Comparison of ENCODE assay signal across 1 cellular context in the genomic region with DNA sequence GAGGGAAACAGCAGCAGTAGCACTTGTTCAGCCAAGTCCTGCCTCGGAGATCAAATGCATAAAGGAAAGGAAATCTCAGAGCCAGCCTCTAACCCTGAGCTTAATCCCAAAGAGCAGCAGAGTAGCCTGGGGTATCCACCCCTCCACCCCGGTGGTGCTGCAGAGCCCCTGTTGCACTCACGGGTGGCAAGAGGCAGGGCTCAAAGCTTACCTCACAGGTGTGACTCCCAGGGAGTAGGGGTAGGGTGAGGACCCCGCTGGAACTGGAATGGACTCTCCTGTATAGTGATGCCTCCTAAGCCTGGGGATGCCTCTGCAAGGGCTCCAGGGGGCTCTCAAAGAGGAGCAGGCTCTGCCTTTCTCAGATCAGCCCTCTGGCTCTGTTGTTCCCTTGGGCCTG.
TF ChIP-seq lines count a peak whose summit lies in the region.

No MANE protein-coding gene starts in this region.

TF ChIP-seq in H1, 55 proteins besides CTCF, POLR2A, EP300 and RAD21 (continued from another document):
- TF ChIP-seq YY1 (IDR thresholded peaks at IDR 0.05; ENCODE audit: low read depth, low read length), result no peak
- no peak for TF ChIP-seq ZNF274 (IDR thresholded peaks at IDR 0.05; ENCODE audit: borderline replicate concordance, extremely low read depth, low read length)
- TF ChIP-seq SP4 (IDR thresholded peaks at IDR 0.05; ENCODE audit: low read length), result no peak
- TF ChIP-seq HDAC6 (IDR thresholded peaks at IDR 0.05; ENCODE audit: low read depth, low read length), result no peak
- TF ChIP-seq, protein P1, sequence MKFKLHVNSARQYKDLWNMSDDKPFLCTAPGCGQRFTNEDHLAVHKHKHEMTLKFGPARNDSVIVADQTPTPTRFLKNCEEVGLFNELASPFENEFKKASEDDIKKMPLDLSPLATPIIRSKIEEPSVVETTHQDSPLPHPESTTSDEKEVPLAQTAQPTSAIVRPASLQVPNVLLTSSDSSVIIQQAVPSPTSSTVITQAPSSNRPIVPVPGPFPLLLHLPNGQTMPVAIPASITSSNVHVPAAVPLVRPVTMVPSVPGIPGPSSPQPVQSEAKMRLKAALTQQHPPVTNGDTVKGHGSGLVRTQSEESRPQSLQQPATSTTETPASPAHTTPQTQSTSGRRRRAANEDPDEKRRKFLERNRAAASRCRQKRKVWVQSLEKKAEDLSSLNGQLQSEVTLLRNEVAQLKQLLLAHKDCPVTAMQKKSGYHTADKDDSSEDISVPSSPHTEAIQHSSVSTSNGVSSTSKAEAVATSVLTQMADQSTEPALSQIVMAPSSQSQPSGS (IDR thresholded peaks at IDR 0.05; ENCODE audit: low read length), result no peak
- TF ChIP-seq, protein P2, sequence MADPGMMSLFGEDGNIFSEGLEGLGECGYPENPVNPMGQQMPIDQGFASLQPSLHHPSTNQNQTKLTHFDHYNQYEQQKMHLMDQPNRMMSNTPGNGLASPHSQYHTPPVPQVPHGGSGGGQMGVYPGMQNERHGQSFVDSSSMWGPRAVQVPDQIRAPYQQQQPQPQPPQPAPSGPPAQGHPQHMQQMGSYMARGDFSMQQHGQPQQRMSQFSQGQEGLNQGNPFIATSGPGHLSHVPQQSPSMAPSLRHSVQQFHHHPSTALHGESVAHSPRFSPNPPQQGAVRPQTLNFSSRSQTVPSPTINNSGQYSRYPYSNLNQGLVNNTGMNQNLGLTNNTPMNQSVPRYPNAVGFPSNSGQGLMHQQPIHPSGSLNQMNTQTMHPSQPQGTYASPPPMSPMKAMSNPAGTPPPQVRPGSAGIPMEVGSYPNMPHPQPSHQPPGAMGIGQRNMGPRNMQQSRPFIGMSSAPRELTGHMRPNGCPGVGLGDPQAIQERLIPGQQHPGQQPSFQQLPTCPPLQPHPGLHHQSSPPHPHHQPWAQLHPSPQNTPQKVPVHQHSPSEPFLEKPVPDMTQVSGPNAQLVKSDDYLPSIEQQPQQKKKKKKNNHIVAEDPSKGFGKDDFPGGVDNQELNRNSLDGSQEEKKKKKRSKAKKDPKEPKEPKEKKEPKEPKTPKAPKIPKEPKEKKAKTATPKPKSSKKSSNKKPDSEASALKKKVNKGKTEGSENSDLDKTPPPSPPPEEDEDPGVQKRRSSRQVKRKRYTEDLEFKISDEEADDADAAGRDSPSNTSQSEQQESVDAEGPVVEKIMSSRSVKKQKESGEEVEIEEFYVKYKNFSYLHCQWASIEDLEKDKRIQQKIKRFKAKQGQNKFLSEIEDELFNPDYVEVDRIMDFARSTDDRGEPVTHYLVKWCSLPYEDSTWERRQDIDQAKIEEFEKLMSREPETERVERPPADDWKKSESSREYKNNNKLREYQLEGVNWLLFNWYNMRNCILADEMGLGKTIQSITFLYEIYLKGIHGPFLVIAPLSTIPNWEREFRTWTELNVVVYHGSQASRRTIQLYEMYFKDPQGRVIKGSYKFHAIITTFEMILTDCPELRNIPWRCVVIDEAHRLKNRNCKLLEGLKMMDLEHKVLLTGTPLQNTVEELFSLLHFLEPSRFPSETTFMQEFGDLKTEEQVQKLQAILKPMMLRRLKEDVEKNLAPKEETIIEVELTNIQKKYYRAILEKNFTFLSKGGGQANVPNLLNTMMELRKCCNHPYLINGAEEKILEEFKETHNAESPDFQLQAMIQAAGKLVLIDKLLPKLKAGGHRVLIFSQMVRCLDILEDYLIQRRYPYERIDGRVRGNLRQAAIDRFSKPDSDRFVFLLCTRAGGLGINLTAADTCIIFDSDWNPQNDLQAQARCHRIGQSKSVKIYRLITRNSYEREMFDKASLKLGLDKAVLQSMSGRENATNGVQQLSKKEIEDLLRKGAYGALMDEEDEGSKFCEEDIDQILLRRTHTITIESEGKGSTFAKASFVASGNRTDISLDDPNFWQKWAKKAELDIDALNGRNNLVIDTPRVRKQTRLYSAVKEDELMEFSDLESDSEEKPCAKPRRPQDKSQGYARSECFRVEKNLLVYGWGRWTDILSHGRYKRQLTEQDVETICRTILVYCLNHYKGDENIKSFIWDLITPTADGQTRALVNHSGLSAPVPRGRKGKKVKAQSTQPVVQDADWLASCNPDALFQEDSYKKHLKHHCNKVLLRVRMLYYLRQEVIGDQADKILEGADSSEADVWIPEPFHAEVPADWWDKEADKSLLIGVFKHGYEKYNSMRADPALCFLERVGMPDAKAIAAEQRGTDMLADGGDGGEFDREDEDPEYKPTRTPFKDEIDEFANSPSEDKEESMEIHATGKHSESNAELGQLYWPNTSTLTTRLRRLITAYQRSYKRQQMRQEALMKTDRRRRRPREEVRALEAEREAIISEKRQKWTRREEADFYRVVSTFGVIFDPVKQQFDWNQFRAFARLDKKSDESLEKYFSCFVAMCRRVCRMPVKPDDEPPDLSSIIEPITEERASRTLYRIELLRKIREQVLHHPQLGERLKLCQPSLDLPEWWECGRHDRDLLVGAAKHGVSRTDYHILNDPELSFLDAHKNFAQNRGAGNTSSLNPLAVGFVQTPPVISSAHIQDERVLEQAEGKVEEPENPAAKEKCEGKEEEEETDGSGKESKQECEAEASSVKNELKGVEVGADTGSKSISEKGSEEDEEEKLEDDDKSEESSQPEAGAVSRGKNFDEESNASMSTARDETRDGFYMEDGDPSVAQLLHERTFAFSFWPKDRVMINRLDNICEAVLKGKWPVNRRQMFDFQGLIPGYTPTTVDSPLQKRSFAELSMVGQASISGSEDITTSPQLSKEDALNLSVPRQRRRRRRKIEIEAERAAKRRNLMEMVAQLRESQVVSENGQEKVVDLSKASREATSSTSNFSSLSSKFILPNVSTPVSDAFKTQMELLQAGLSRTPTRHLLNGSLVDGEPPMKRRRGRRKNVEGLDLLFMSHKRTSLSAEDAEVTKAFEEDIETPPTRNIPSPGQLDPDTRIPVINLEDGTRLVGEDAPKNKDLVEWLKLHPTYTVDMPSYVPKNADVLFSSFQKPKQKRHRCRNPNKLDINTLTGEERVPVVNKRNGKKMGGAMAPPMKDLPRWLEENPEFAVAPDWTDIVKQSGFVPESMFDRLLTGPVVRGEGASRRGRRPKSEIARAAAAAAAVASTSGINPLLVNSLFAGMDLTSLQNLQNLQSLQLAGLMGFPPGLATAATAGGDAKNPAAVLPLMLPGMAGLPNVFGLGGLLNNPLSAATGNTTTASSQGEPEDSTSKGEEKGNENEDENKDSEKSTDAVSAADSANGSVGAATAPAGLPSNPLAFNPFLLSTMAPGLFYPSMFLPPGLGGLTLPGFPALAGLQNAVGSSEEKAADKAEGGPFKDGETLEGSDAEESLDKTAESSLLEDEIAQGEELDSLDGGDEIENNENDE (IDR thresholded peaks at IDR 0.05; ENCODE audit: insufficient replicate concordance, low read length), result no peak
- no peak for TF ChIP-seq SP2 (IDR thresholded peaks at IDR 0.05; ENCODE audit: low read length)
- no peak for TF ChIP-seq HDAC2 (IDR thresholded peaks at IDR 0.05; ENCODE audit: borderline replicate concordance in 1 of 2, low read depth in 2 of 2, low read length in 2 of 2)
- no peak for TF ChIP-seq CEBPB (IDR thresholded peaks at IDR 0.05; ENCODE audit: low read depth, low read length)
- no peak for TF ChIP-seq NRF1 (IDR thresholded peaks at IDR 0.05; ENCODE audit: low read depth, low read length)
- no peak for TF ChIP-seq GTF2F1 (IDR thresholded peaks at IDR 0.05; ENCODE audit: borderline replicate concordance, low read depth, low read length)
- TF ChIP-seq CBX8 (IDR thresholded peaks at IDR 0.05; ENCODE audit: borderline replicate concordance, low read depth, low read length), result no peak
- TF ChIP-seq EZH2 (IDR thresholded peaks at IDR 0.05; ENCODE audit: low read depth, low read length, severe bottlenecking), result no peak
- TF ChIP-seq CBX5 (IDR thresholded peaks at IDR 0.05; ENCODE audit: low read depth, low read length), result no peak
